ENCODE assay signal across 8 cellular contexts in genomic region chr9:5582835-5583195, GRCh38. TPM values are rescaled to one million over a fixed set of nuclear protein-coding genes. Genes with fewer than 3 reads are reported as not detected.
A peak's percentile ranks its signal among the peaks of the same experiment; 100 is the strongest.
DNase-seq lines count a peak whose midpoint lies in the region; ATAC-seq and TF ChIP-seq lines count a peak whose summit lies in the region.

No MANE protein-coding gene starts in this region.

- ATAC-seq in GM19324 (IDR thresholded peaks at IDR 0.05; ENCODE audit: low FRiP score, unreplicated experiment) (peak; percentile 43), HG03196 (IDR thresholded peaks at IDR 0.05; ENCODE audit: unreplicated experiment) (peak; percentile 55)
- ATAC-seq in activated T-cell treated with anti-CD3 and anti-CD28 coated beads, Interleukin-2, amount 50 U/mL, for 72 hours (replicated peaks in 1 of 2): peak; percentile 14

- peaks cover 80% of the 10 kb centered on the region for H3K4me1 Mint-ChIP-seq in activated T-cell treated with anti-CD3 and anti-CD28 coated beads, Interleukin-2, amount 50 U/mL, for 72 hours (ENCODE audit: low read depth)

- peaks cover 0 to 3% of the 10 kb centered on the region in 2 donors for H3K9me3 Mint-ChIP-seq in activated T-cell treated with anti-CD3 and anti-CD28 coated beads, Interleukin-2, amount 50 U/mL, for 72 hours

- peaks cover 8 to 12% of the 10 kb centered on the region in 2 donors for H3K36me3 Mint-ChIP-seq in activated T-cell treated with anti-CD3 and anti-CD28 coated beads, Interleukin-2, amount 50 U/mL, for 72 hours (ENCODE audit: insufficient read depth in 2 of 2)

- no peak for TF ChIP-seq CTCF in AG09319 (IDR thresholded peaks at IDR 0.05; ENCODE audit: low read depth, low read length)

- peak overlapping the region; percentile 54 for H3K27ac Mint-ChIP-seq in activated T-cell treated with anti-CD3 and anti-CD28 coated beads, Interleukin-2, amount 50 U/mL, for 72 hours

- H3K27me3 Mint-ChIP-seq in activated T-cell treated with anti-CD3 and anti-CD28 coated beads, Interleukin-2, amount 50 U/mL, for 72 hours (ENCODE audit: low read depth): no peaks in the 10 kb centered on the region

- H3K4me3 Mint-ChIP-seq in activated T-cell treated with anti-CD3 and anti-CD28 coated beads, Interleukin-2, amount 50 U/mL, for 72 hours: peak overlapping the region; percentile 12 to 68

- DNase-seq in AG09319 (ENCODE audit: extremely low read depth, low read depth) (peak; percentile 36), kidney glomerular epithelial cell (lab: John Stamatoyannopoulos, UW) (peak; percentile 51), NCI-H1092 (lab: John Stamatoyannopoulos, UW) (no peak), SHP77 (lab: John Stamatoyannopoulos, UW) (no peak), SW480 (ENCODE audit: low spot score) (no peak)
- peak; percentile 28 to 44 for DNase-seq in activated T-cell treated with anti-CD3 and anti-CD28 coated beads, Interleukin-2, amount 50 U/mL, for 72 hours

RNA-seq across cellular contexts. Expression of gene RIC1, which starts 46.1 kb away (rescaled TPM):
- total RNA-seq in activated T-cell treated with anti-CD3 and anti-CD28 coated beads, Interleukin-2, amount 50 U/mL, for 72 hours: 10 to 100 TPM; 22.0 to 25.9 TPM

Comparison
In these comparisons a context has a peak if more than half of its experiments do, and no peak if none do; other contexts are left out.
1. DNase-seq: peak in AG09319 (single experiment), activated T-cell treated with anti-CD3 and anti-CD28 coated beads, Interleukin-2, amount 50 U/mL, for 72 hours (2 of 2) and kidney glomerular epithelial cell (single experiment); none in NCI-H1092 (single experiment), SHP77 (0 of 2) and SW480 (single experiment).
2. Peak in every context shown above with its lines, with median percentiles within 50 percentile points of each other: ATAC-seq.